1 cellular context compared by ENCODE assay signal in genomic region chr10:43263551-43264323, GRCh38.
TF ChIP-seq lines count a peak whose summit lies in the region.

No MANE protein-coding gene starts in this region.

TF ChIP-seq in A549, 52 proteins besides CTCF, POLR2A, EP300 and RAD21 (continued from another document):
- no peak for TF ChIP-seq RARB (CRISPR knock-in tag; IDR thresholded peaks at IDR 0.05)
- TF ChIP-seq PHF8 (IDR thresholded peaks at IDR 0.05; ENCODE audit: borderline replicate concordance, low read depth): no peak
- no peak for TF ChIP-seq CBX8 (IDR thresholded peaks at IDR 0.05)
- TF ChIP-seq SMC3 (IDR thresholded peaks at IDR 0.05): no peak
- TF ChIP-seq CBX2 (IDR thresholded peaks at IDR 0.05; ENCODE audit: borderline replicate concordance, low read depth): no peak
- no peak for TF ChIP-seq SREBF2 (IDR thresholded peaks at IDR 0.05)
- TF ChIP-seq JUNB (IDR thresholded peaks at IDR 0.05): no peak
TF ChIP-seq in A549: peak in this region for 0.
